In the genomic region with DNA sequence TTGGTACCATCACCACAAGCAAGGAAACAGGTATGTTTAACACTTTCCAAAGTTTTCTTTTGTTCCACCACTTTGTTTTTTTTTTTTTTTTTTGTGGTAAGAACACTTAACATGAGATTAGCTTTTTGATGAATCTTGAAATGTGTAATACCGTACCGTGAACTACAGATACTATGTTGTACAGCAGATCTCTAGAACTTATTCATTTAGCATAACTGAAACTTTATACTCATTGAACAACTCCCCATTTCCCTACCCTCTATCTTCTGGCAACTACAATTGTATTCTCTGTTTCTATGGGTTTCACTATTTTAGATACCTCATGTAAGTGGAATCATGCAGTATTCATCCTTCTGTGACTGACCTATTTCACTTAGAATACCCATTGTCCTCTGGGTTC, we compare ENCODE assay signal across 15 cellular contexts.
A peak's percentile ranks its signal among the peaks of the same experiment; 100 is the strongest.
DNase-seq lines count a peak whose midpoint lies in the region; ATAC-seq, FAIRE-seq and TF ChIP-seq lines count a peak whose summit lies in the region.
"Had no signal": no experiment of that assay in that cellular context is flagged by ENCODE, and none has a peak within 500 bp of the region (broad histone marks: within the 10 kb centered on the region; RNA-seq: fewer than 3 reads in every experiment).

No MANE protein-coding gene starts in this region.

- in situ Hi-C loops in GM12878 (cut with MboI) = no loop called here

- no peaks in the 10 kb centered on the region for H3K36me3 ChIP-seq in GM12878 (ENCODE audit: control insufficient read depth in 2 of 2, insufficient read depth in 2 of 2, low read length in 1 of 2)
- no peaks in the 10 kb centered on the region for H3K36me3 ChIP-seq in WERI-Rb-1

- TF ChIP-seq EP300 in GM12878 (IDR thresholded peaks at IDR 0.05; ENCODE audit: borderline replicate concordance in 1 of 2, control insufficient read depth in 1 of 2, low read depth in 2 of 2, low read length in 2 of 2) = no peak

- no peak for TF ChIP-seq POLR2A in GM12878 (IDR thresholded peaks at IDR 0.05; ENCODE audit: low read depth, low read length)

- intact Hi-C loops in CD4-positive, alpha-beta T cell (cut with DNase I, micrococcal nuclease) = loop anchor here (2.0 to 10.0 kb wide), 2 partner anchors 18 to 736 kb away; no protein-coding TSS in a partner anchor
- intact Hi-C loops in GM12878 (cut with micrococcal nuclease; ENCODE audit: unreplicated experiment) = no loop called here

- no peak overlapping the region for H3K9ac ChIP-seq in GM12878 (ENCODE audit: control insufficient read depth, insufficient read depth, low read length)

- ATAC-seq in CD4-positive, alpha-beta T cell (ENCODE audit: poor library complexity) = no peak
- peak; percentile 84 for ATAC-seq in GM18858 (IDR thresholded peaks at IDR 0.05; ENCODE audit: unreplicated experiment)
- ATAC-seq in HG03469 (IDR thresholded peaks at IDR 0.05; ENCODE audit: unreplicated experiment) = peak; percentile 55
- ATAC-seq in GM12878 = peak; percentile 29; the same call in 2 of the 3 replicates
- ATAC-seq: GM23338 had no signal

- BruUV-seq in GM12878 (replicated peaks; lab: Mats Ljungman, UMichigan) = no TSS peak

- RAD21 ChIA-PET in GM12878 (lab: Charles Lee; ENCODE audit: unreplicated experiment) = no interaction called here

- no peak for TF ChIP-seq RAD21 in GM12878 (IDR thresholded peaks at IDR 0.05; ENCODE audit: insufficient read depth, low read depth, low read length)

- no peak overlapping the region for H2AFZ ChIP-seq in GM12878 (ENCODE audit: control insufficient read depth, low read depth, low read length)

- H3K4me3 ChIP-seq in GM12878 (no peak overlapping the region), WERI-Rb-1 (ENCODE audit: low read depth, low read length) (no peak overlapping the region)
- H3K4me3 ChIP-seq: GM23338 had no signal

- POLR2A ChIA-PET in CD4-positive, alpha-beta T cell (lab: Charles Lee) = interaction anchor here (1.8 to 2.4 kb wide), 3 partner anchors 9 to 18 kb away, joined by 3 to 9 read pairs (median 5); no protein-coding TSS in a partner anchor
- POLR2A ChIA-PET in GM12878 (lab: Charles Lee) = no interaction called here

- H3K4me1 Mint-ChIP-seq in CD4-positive, alpha-beta T cell (ENCODE audit: low read depth) = peaks cover 97% of the 10 kb centered on the region

- no peaks in the 10 kb centered on the region for H3K36me3 Mint-ChIP-seq in CD4-positive, alpha-beta T cell (ENCODE audit: low read depth)

- CTCF ChIA-PET in CD4-positive, alpha-beta T cell (lab: Charles Lee) = interaction anchor here (0.6 to 2.4 kb wide), 3 partner anchors 16 to 35 kb away, joined by 3 to 10 read pairs (median 3); no protein-coding TSS in a partner anchor
- CTCF ChIA-PET in GM12878 (lab: Yijun Ruan, JAX) = no interaction called here

- H4K20me1 ChIP-seq in GM12878 (ENCODE audit: control insufficient read depth, insufficient read depth) = no peaks in the 10 kb centered on the region

- peaks cover 2% of the 10 kb centered on the region for H3K9me3 Mint-ChIP-seq in CD4-positive, alpha-beta T cell
- H3K9me3 Mint-ChIP-seq: GM23338 had no signal

- no peak overlapping the region for H3K4me2 ChIP-seq in GM12878 (ENCODE audit: control insufficient read depth, insufficient read depth)
- H3K4me2 ChIP-seq: GM23338 had no signal

- no peak for DNase-seq in CD4-positive, alpha-beta T cell
- DNase-seq in GM12878 (ENCODE audit: low read depth, low spot score) (no peak), kidney glomerular epithelial cell (lab: John Stamatoyannopoulos, UW) (no peak), UCSD-AML1 (lab: John Stamatoyannopoulos, UW; ENCODE audit: unreplicated experiment) (no peak), AG08395 (ENCODE audit: low spot score) (no peak), WERI-Rb-1 (no peak)
- DNase-seq: IMR-90, mammary epithelial cell, NCI-H2107, NCI-H774 had no signal

- no peaks in the 10 kb centered on the region for H3K79me2 ChIP-seq in GM12878 (ENCODE audit: control insufficient read depth, insufficient read depth, low read length)

- WGBS in GM12878 (ENCODE audit: insufficient coverage, insufficient replicate concordance, low lambda C conversion rate, missing lambda C conversion rate) = 21% methylated on average over 2 of the region's 2 CpGs

- FAIRE-seq in GM12878 (lab: Jason Lieb, UNC) = no peak
- FAIRE-seq: colon had no signal

- H3K27ac Mint-ChIP-seq in CD4-positive, alpha-beta T cell = peak overlapping the region; percentile 40
- H3K27ac Mint-ChIP-seq: GM23338 had no signal

- TF ChIP-seq CTCF in CD4-positive, alpha-beta T cell (IDR thresholded peaks at IDR 0.05) = no peak
- no peak for TF ChIP-seq CTCF in GM12878 (IDR thresholded peaks at IDR 0.05 in 2 of 3, conservative IDR thresholded peaks at IDR 0.05 in 1 of 3; ENCODE audit: control insufficient read depth in 2 of 3, extremely low read depth in 1 of 3, insufficient read depth in 1 of 3, low read depth in 3 of 3, low read length in 3 of 3)
- TF ChIP-seq CTCF in WERI-Rb-1 (IDR thresholded peaks at IDR 0.05; ENCODE audit: low read depth, low read length) = no peak

- H3K27me3 ChIP-seq in CD4-positive, alpha-beta T cell (ENCODE audit: control insufficient read depth, insufficient read depth, low read length) = no peaks in the 10 kb centered on the region
- H3K27me3 ChIP-seq in GM12878 (replicated peaks in 1 of 2; ENCODE audit: control insufficient read depth in 2 of 2, insufficient read depth in 2 of 2, low read length in 1 of 2) (no peaks in the 10 kb centered on the region), WERI-Rb-1 (ENCODE audit: insufficient read depth, low read depth, severe bottlenecking) (no peaks in the 10 kb centered on the region)

- no peaks in the 10 kb centered on the region for H3K27me3 Mint-ChIP-seq in CD4-positive, alpha-beta T cell

- no peaks in the 10 kb centered on the region for H3K4me1 ChIP-seq in GM12878 (ENCODE audit: control insufficient read depth, insufficient read depth, low read length)

- SMC1A ChIA-PET in GM12878 (lab: Charles Lee; ENCODE audit: uncharacterized antibody, unreplicated experiment) = interaction anchor here (1.0 kb wide), 1 partner anchor 10 kb away, joined by 3 read pairs; no protein-coding TSS in a partner anchor

- H3K4me3 Mint-ChIP-seq in CD4-positive, alpha-beta T cell = no peak overlapping the region
- H3K4me3 Mint-ChIP-seq: GM23338 had no signal

- H3K9me3 ChIP-seq in CD4-positive, alpha-beta T cell (ENCODE audit: control insufficient read depth, low read length) = no peaks in the 10 kb centered on the region
- H3K9me3 ChIP-seq in GM12878 (replicated peaks; ENCODE audit: control insufficient read depth, insufficient read depth, low read length) (no peaks in the 10 kb centered on the region), WERI-Rb-1 (ENCODE audit: severe bottlenecking) (no peaks in the 10 kb centered on the region)

- no peak overlapping the region for H3K27ac ChIP-seq in CD4-positive, alpha-beta T cell (ENCODE audit: low read depth, low read length)
- H3K27ac ChIP-seq in GM12878 (ENCODE audit: control insufficient read depth, insufficient read depth) (no peak overlapping the region), WERI-Rb-1 (no peak overlapping the region)
- H3K27ac ChIP-seq: VCaP had no signal

TF ChIP-seq in GM12878, 131 proteins besides CTCF, POLR2A, EP300 and RAD21 (continues in another document):
- TF ChIP-seq, protein P1, sequence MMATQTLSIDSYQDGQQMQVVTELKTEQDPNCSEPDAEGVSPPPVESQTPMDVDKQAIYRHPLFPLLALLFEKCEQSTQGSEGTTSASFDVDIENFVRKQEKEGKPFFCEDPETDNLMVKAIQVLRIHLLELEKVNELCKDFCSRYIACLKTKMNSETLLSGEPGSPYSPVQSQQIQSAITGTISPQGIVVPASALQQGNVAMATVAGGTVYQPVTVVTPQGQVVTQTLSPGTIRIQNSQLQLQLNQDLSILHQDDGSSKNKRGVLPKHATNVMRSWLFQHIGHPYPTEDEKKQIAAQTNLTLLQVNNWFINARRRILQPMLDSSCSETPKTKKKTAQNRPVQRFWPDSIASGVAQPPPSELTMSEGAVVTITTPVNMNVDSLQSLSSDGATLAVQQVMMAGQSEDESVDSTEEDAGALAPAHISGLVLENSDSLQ (IDR thresholded peaks at IDR 0.05) = no peak
- TF ChIP-seq ZNF24 (IDR thresholded peaks at IDR 0.05) (no peak), CHD2 (IDR thresholded peaks at IDR 0.05; ENCODE audit: borderline replicate concordance, low read depth, low read length) (no peak), MEF2A (IDR thresholded peaks at IDR 0.05; ENCODE audit: insufficient read depth, low read depth, low read length) (no peak), ETV6 (conservative IDR thresholded peaks at IDR 0.05 in 1 of 2, IDR thresholded peaks at IDR 0.05 in 1 of 2; ENCODE audit: borderline replicate concordance in 1 of 2, low read depth in 1 of 2) (no peak), NBN (IDR thresholded peaks at IDR 0.05) (no peak), SRF (IDR thresholded peaks at IDR 0.05; ENCODE audit: low read depth in 2 of 2, low read length in 2 of 2) (no peak), POU2F2 (IDR thresholded peaks at IDR 0.05; ENCODE audit: borderline replicate concordance, low read depth, low read length) (no peak), FOXM1 (IDR thresholded peaks at IDR 0.05; ENCODE audit: low read depth, low read length) (no peak)
- TF ChIP-seq, protein P2, sequence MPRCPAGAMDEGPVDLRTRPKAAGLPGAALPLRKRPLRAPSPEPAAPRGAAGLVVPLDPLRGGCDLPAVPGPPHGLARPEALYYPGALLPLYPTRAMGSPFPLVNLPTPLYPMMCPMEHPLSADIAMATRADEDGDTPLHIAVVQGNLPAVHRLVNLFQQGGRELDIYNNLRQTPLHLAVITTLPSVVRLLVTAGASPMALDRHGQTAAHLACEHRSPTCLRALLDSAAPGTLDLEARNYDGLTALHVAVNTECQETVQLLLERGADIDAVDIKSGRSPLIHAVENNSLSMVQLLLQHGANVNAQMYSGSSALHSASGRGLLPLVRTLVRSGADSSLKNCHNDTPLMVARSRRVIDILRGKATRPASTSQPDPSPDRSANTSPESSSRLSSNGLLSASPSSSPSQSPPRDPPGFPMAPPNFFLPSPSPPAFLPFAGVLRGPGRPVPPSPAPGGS (IDR thresholded peaks at IDR 0.05; ENCODE audit: borderline replicate concordance, insufficient read depth, low read depth, low read length, poor library complexity, severe bottlenecking) = no peak
- TF ChIP-seq, protein P3, sequence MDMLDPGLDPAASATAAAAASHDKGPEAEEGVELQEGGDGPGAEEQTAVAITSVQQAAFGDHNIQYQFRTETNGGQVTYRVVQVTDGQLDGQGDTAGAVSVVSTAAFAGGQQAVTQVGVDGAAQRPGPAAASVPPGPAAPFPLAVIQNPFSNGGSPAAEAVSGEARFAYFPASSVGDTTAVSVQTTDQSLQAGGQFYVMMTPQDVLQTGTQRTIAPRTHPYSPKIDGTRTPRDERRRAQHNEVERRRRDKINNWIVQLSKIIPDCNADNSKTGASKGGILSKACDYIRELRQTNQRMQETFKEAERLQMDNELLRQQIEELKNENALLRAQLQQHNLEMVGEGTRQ (IDR thresholded peaks at IDR 0.05; ENCODE audit: borderline replicate concordance, low read depth, low read length) = no peak
